8 cellular contexts compared by ENCODE assay signal in genomic region chr7:99631311-99632109, GRCh38. TPM values are rescaled to one million over a fixed set of nuclear protein-coding genes. Genes with fewer than 3 reads are reported as not detected.
DNase-seq lines count a peak whose midpoint lies in the region; ATAC-seq, FAIRE-seq and TF ChIP-seq lines count a peak whose summit lies in the region.

No MANE protein-coding gene starts in this region.

- CTCF ChIA-PET in GM12878 (lab: Yijun Ruan, JAX), result interaction anchor here (0.8 to 1.1 kb wide), 4 partner anchors 16 to 287 kb away, joined by 3 to 5 read pairs (median 4); no protein-coding TSS in a partner anchor

- in situ Hi-C loops in GM12878 (cut with MboI), result no loop called here

- H3K4me2 ChIP-seq in GM12878 (ENCODE audit: control insufficient read depth, insufficient read depth), result no peak overlapping the region

- H3K4me1 ChIP-seq in GM12878 (ENCODE audit: control insufficient read depth, insufficient read depth, low read length) (no peaks in the 10 kb centered on the region), right lobe of liver (peaks cover 0 to 22% (median 0%) of the 10 kb centered on the region in 4 donors)

- H3K36me3 ChIP-seq in GM12878 (ENCODE audit: control insufficient read depth in 2 of 2, insufficient read depth in 2 of 2, low read length in 1 of 2) (peaks cover 15 to 28% of the 10 kb centered on the region in 2 experiments; a peak in 3 of 4 replicates), right lobe of liver (peaks cover 0 to 39% (median 14%) of the 10 kb centered on the region in 4 donors)

- ATAC-seq in GM12878 (peak; percentile 61), right lobe of liver (peak; percentile 52 to 86 (median 60)), HG02981 (IDR thresholded peaks at IDR 0.05; ENCODE audit: unreplicated experiment) (no peak), HG03520 (IDR thresholded peaks at IDR 0.05; ENCODE audit: unreplicated experiment) (no peak), HG03039 (IDR thresholded peaks at IDR 0.05; ENCODE audit: unreplicated experiment) (no peak)

- TF ChIP-seq CTCF in GM12864 (IDR thresholded peaks at IDR 0.05; ENCODE audit: low read depth, low read length, missing control alignments) (peak; percentile 16), GM12878 (IDR thresholded peaks at IDR 0.05 in 2 of 3, conservative IDR thresholded peaks at IDR 0.05 in 1 of 3; ENCODE audit: control insufficient read depth in 2 of 3, extremely low read depth in 1 of 3, insufficient read depth in 1 of 3, low read depth in 3 of 3, low read length in 3 of 3) (peak; percentile 8 to 32 (median 15); a peak in 3 of 6 replicates), right lobe of liver (IDR thresholded peaks at IDR 0.05) (peak in 2 of 4 donors; percentile 12 to 20), glutamatergic neuron (IDR thresholded peaks at IDR 0.05; ENCODE audit: partially characterized antibody, unreplicated experiment) (no peak)

- 0 out of 2 replicates have a peak, but pooled peaks have one; percentile 27 for TF ChIP-seq RAD21 in GM12878 (IDR thresholded peaks at IDR 0.05; ENCODE audit: insufficient read depth, low read depth, low read length)

- SMC1A ChIA-PET in GM12878 (lab: Charles Lee; ENCODE audit: uncharacterized antibody, unreplicated experiment), result interaction anchor here (0.7 to 1.4 kb wide), 5 partner anchors 10 to 358 kb away, joined by 3 to 6 read pairs (median 3); no protein-coding TSS in a partner anchor

- TF ChIP-seq EP300 in GM12878 (IDR thresholded peaks at IDR 0.05; ENCODE audit: borderline replicate concordance in 1 of 2, control insufficient read depth in 1 of 2, low read depth in 2 of 2, low read length in 2 of 2), result no peak

- RAD21 ChIA-PET in GM12878 (lab: Charles Lee; ENCODE audit: unreplicated experiment), result interaction anchor here (0.7 to 1.4 kb wide), 3 partner anchors 207 to 342 kb away, joined by 3 read pairs; no protein-coding TSS in a partner anchor

- WGBS in GM12878 (ENCODE audit: insufficient coverage, insufficient replicate concordance, low lambda C conversion rate, missing lambda C conversion rate), result 44% methylated on average over 8 of the region's 8 CpGs
- 48% methylated on average over 7 of the region's 8 CpGs for WGBS in right lobe of liver (ENCODE audit: insufficient coverage, low coverage, low lambda C conversion rate, missing lambda C conversion rate)

- H3K9me3 ChIP-seq in GM12878 (replicated peaks; ENCODE audit: control insufficient read depth, insufficient read depth, low read length), result no peaks in the 10 kb centered on the region
- H3K9me3 ChIP-seq in right lobe of liver, result no peaks in the 10 kb centered on the region

- BruUV-seq in GM12878 (replicated peaks; lab: Mats Ljungman, UMichigan), result TSS peak; percentile 4

- H3K27ac Mint-ChIP-seq in glutamatergic neuron (ENCODE audit: unreplicated experiment), result no peak overlapping the region

- POLR2A ChIA-PET in GM12878 (lab: Charles Lee), result no interaction called here

- no peak overlapping the region for H2AFZ ChIP-seq in GM12878 (ENCODE audit: control insufficient read depth, low read depth, low read length)

- H3K9me3 Mint-ChIP-seq in glutamatergic neuron (ENCODE audit: unreplicated experiment), result peaks cover 4% of the 10 kb centered on the region

- intact Hi-C loops in GM12878 (cut with micrococcal nuclease; ENCODE audit: unreplicated experiment), result loop anchor here (5.0 kb wide), 1 partner anchor 206 kb away; no protein-coding TSS in a partner anchor
- intact Hi-C loops in right lobe of liver (cut with DNase I), result no loop called here

- DNase-seq in GM12864 (ENCODE audit: low read depth) (no peak), NCI-H2196 treated with DMSO at 0.1 percent for 48 hours (lab: John Stamatoyannopoulos, UW; ENCODE audit: unreplicated experiment) (peak; percentile 8), GM12878 (ENCODE audit: low read depth, low spot score) (no peak), right lobe of liver (no peak), glutamatergic neuron (no peak)

- no peaks in the 10 kb centered on the region for H3K27me3 ChIP-seq in GM12878 (replicated peaks in 1 of 2; ENCODE audit: control insufficient read depth in 2 of 2, insufficient read depth in 2 of 2, low read length in 1 of 2)
- no peaks in the 10 kb centered on the region for H3K27me3 ChIP-seq in right lobe of liver

- H3K4me3 Mint-ChIP-seq in glutamatergic neuron (ENCODE audit: unreplicated experiment), result no peak overlapping the region

- no peaks in the 10 kb centered on the region for H3K4me1 Mint-ChIP-seq in glutamatergic neuron (ENCODE audit: low read depth, unreplicated experiment)

- 0 out of 2 replicates have a peak, but pooled peaks have one; percentile 17 for TF ChIP-seq POLR2A in GM12878 (IDR thresholded peaks at IDR 0.05; ENCODE audit: low read depth, low read length)
- TF ChIP-seq POLR2A in right lobe of liver (IDR thresholded peaks at IDR 0.05), result no peak

- no peak overlapping the region for H3K4me3 ChIP-seq in GM12864 (ENCODE audit: low read depth, low read length)
- no peak overlapping the region for H3K4me3 ChIP-seq in GM12878
- H3K4me3 ChIP-seq in right lobe of liver, result no peak overlapping the region

- H3K9ac ChIP-seq in GM12878 (ENCODE audit: control insufficient read depth, insufficient read depth, low read length), result no peak overlapping the region

- no peaks in the 10 kb centered on the region for H4K20me1 ChIP-seq in GM12878 (ENCODE audit: control insufficient read depth, insufficient read depth)

- H3K36me3 Mint-ChIP-seq in glutamatergic neuron (ENCODE audit: unreplicated experiment), result peaks cover 5% of the 10 kb centered on the region

- H3K79me2 ChIP-seq in GM12878 (ENCODE audit: control insufficient read depth, insufficient read depth, low read length), result no peaks in the 10 kb centered on the region

- no peak for FAIRE-seq in GM12878 (lab: Jason Lieb, UNC)

- H3K27ac ChIP-seq in GM12878 (ENCODE audit: control insufficient read depth, insufficient read depth) (no peak overlapping the region), right lobe of liver (peak overlapping the region in 1 of 3 donors; percentile 33)

- no peaks in the 10 kb centered on the region for H3K27me3 Mint-ChIP-seq in glutamatergic neuron (ENCODE audit: unreplicated experiment)

RNA-seq across cellular contexts. Expression of gene ZSCAN25, which starts 14.8 kb away (rescaled TPM):
- total RNA-seq in GM12878 (2013; cell fraction: nucleolus; rRNA removed), result 50.8 and 54.7 TPM in 2 replicates
- total RNA-seq in GM12878 (2014; rRNA removed) (11.1 and 11.4 TPM in 2 replicates), GM12878 (2014; rRNA removed; fragmentation: Illumina TruSeq; extraction: Trizol) (8.0 and 8.3 TPM in 2 replicates), GM12878 (2021) (11.4 and 14.5 TPM in 2 replicates), right lobe of liver (1 to 10 TPM; 4.5 to 7.4 (median 6.0) TPM), glutamatergic neuron (ENCODE audit: unreplicated experiment) (26.6 TPM)
- polyA plus RNA-seq in GM12878 (2011; ENCODE audit: low read depth), result 4.1 TPM
- polyA plus RNA-seq in GM12878 (2011; rRNA removed) (14.9 and 15.6 TPM in 2 replicates), GM12878 (2014; fragmentation: Illumina TruSeq; extraction: Trizol) (4.7 and 6.4 TPM in 2 replicates), GM12878 (2014; fragmentation: Nextera tagmentation; extraction: Ambion mirVana) (under 1 TPM; 0.79 to 0.98 TPM), GM12878 (2014; rRNA removed) (8.8 and 9.5 TPM in 2 replicates), GM12878 (2016; fragmentation: Nextera tagmentation; extraction: Ambion mirVana) (10 to 100 TPM in 1 of 2 experiments, 1 to 10 TPM in 1; 9.8 to 10.1 TPM)
- 14.0 and 15.4 TPM in 2 replicates for polyA plus RNA-seq in GM12878 (2011; cell fraction: cytosol; rRNA removed)
- polyA plus RNA-seq in GM12878 (2011; cell fraction: nucleus; rRNA removed), result 22.0 and 25.2 TPM in 2 replicates
- polyA plus RNA-seq in GM12878 (2012), result 5.0 and 6.6 TPM in 2 replicates
- polyA minus RNA-seq in GM12878 (2011; rRNA and poly(A)+ RNA removed), result 36.6 and 51.0 TPM in 2 replicates
- polyA minus RNA-seq in GM12878 (2011; cell fraction: cytosol; rRNA and poly(A)+ RNA removed), result 5.3 and 6.4 TPM in 2 replicates
- polyA minus RNA-seq in GM12878 (2011; cell fraction: nucleus; rRNA and poly(A)+ RNA removed), result 29.3 and 56.6 TPM in 2 replicates

RNA-seq across cellular contexts. Expression of gene TMEM225B, which starts 33.4 kb away (rescaled TPM):
- total RNA-seq in GM12878 (2013; cell fraction: nucleolus; rRNA removed), result 1.1 and 1.9 TPM in 2 replicates
- total RNA-seq in GM12878 (2014; rRNA removed) (0.60 and 0.62 TPM in 2 replicates), GM12878 (2014; rRNA removed; fragmentation: Illumina TruSeq; extraction: Trizol) (0.23 and 0.31 TPM in 2 replicates), GM12878 (2021) (0.26 and 0.45 TPM in 2 replicates), right lobe of liver (1 to 10 TPM in 1 of 6 experiments, under 1 TPM in 3, not detected in 2; 0.25 to 1.4 (median 0.29) TPM), glutamatergic neuron (ENCODE audit: unreplicated experiment) (0.66 TPM)
- 0.60 TPM for polyA plus RNA-seq in GM12878 (2011; ENCODE audit: low read depth)
- polyA plus RNA-seq in GM12878 (2011; rRNA removed) (1.4 and 1.9 TPM in 2 replicates), GM12878 (2014; fragmentation: Illumina TruSeq; extraction: Trizol) (0.22 TPM in 1 of 2 replicates, not detected in the other), GM12878 (2014; fragmentation: Nextera tagmentation; extraction: Ambion mirVana) (under 1 TPM; 0.31 to 0.55 TPM), GM12878 (2014; rRNA removed) (0.11 and 0.85 TPM in 2 replicates), GM12878 (2016; fragmentation: Nextera tagmentation; extraction: Ambion mirVana) (under 1 TPM; 0.27 to 0.55 TPM)
- polyA plus RNA-seq in GM12878 (2011; cell fraction: cytosol; rRNA removed), result 1.3 TPM in 2 replicates
- 2.0 and 5.1 TPM in 2 replicates for polyA plus RNA-seq in GM12878 (2011; cell fraction: nucleus; rRNA removed)
- polyA plus RNA-seq in GM12878 (2012), result 0.62 and 0.68 TPM in 2 replicates
- polyA minus RNA-seq in GM12878 (2011; rRNA and poly(A)+ RNA removed), result 0.67 and 1.4 TPM in 2 replicates
- not detected in 2 replicates for polyA minus RNA-seq in GM12878 (2011; cell fraction: cytosol; rRNA and poly(A)+ RNA removed)
- polyA minus RNA-seq in GM12878 (2011; cell fraction: nucleus; rRNA and poly(A)+ RNA removed), result 0.36 TPM in 1 of 2 replicates, not detected in the other

RNA-seq across cellular contexts. Expression of gene CYP3A5, which starts 48.3 kb away (rescaled TPM):
- not detected in 2 replicates for total RNA-seq in GM12878 (2013; cell fraction: nucleolus; rRNA removed)
- 0.06 TPM in 1 of 2 replicates, not detected in the other for total RNA-seq in GM12878 (2014; rRNA removed)
- total RNA-seq in GM12878 (2014; rRNA removed; fragmentation: Illumina TruSeq; extraction: Trizol), result 0.22 TPM in 1 of 2 replicates, not detected in the other
- total RNA-seq in GM12878 (2021), result 0.27 TPM in 1 of 2 replicates, not detected in the other
- polyA plus RNA-seq in GM12878 (2011; ENCODE audit: low read depth), result 0.63 TPM
- not detected in 2 replicates for polyA plus RNA-seq in GM12878 (2011; rRNA removed)
- polyA plus RNA-seq in GM12878 (2011; cell fraction: cytosol; rRNA removed), result not detected in 2 replicates
- 0.15 TPM in 1 of 2 replicates, not detected in the other for polyA plus RNA-seq in GM12878 (2011; cell fraction: nucleus; rRNA removed)
- 0.31 and 0.37 TPM in 2 replicates for polyA plus RNA-seq in GM12878 (2012)
- 0.06 and 0.33 TPM in 2 replicates for polyA plus RNA-seq in GM12878 (2014; fragmentation: Illumina TruSeq; extraction: Trizol)
- under 1 TPM; 0.05 to 0.10 TPM for polyA plus RNA-seq in GM12878 (2014; fragmentation: Nextera tagmentation; extraction: Ambion mirVana)
- polyA plus RNA-seq in GM12878 (2014; rRNA removed), result 0.08 TPM in 2 replicates
- 1 to 10 TPM; 1.0 to 1.3 TPM for polyA plus RNA-seq in GM12878 (2016; fragmentation: Nextera tagmentation; extraction: Ambion mirVana)
- not detected in 2 replicates for polyA minus RNA-seq in GM12878 (2011; rRNA and poly(A)+ RNA removed)
- not detected in 2 replicates for polyA minus RNA-seq in GM12878 (2011; cell fraction: cytosol; rRNA and poly(A)+ RNA removed)
- polyA minus RNA-seq in GM12878 (2011; cell fraction: nucleus; rRNA and poly(A)+ RNA removed), result not detected in 2 replicates
- total RNA-seq in right lobe of liver, result 100 to 1,000 TPM; 307 to 774 (median 646) TPM
- not detected for total RNA-seq in glutamatergic neuron (ENCODE audit: unreplicated experiment)

Comparison
In these comparisons a context has a peak if more than half of its experiments do, and no peak if none do; other contexts are left out.
1. ATAC-seq: peak in GM12878 (single experiment) and right lobe of liver (4 of 4); none in HG02981 (single experiment), HG03520 (single experiment) and HG03039 (single experiment).
2. RNA of gene CYP3A5, which starts 48.3 kb away (total RNA-seq): 307 to 774 TPM in right lobe of liver; not detected in glutamatergic neuron (single experiment) and 0.06 to 0.27 TPM in GM12878; every median in the first group is over 100 times any median in the second.